Comparison of ENCODE assay signal across 33 cellular contexts in genomic region chr5:144416196-144416595, GRCh38.
"Had no signal": no experiment of that assay in that cellular context is flagged by ENCODE, and none has a peak within 500 bp of the region (broad histone marks: within the 10 kb centered on the region; RNA-seq: fewer than 3 reads in every experiment).

No MANE protein-coding gene starts in this region.

- H3K27me3 ChIP-seq: adrenal gland, ascending aorta, body of pancreas, brain microvascular endothelial cell, breast epithelium had no signal

- ATAC-seq: activated naive CD4-positive, alpha-beta T cell treated with anti-CD3 and anti-CD28 coated beads, Interleukin-2, amount 50 U/mL, for 72 hours; activated naive CD8-positive, alpha-beta T cell treated with anti-CD3 and anti-CD28 coated beads, Interleukin-2, amount 50 U/mL, for 24 hours; activated T-cell treated with anti-CD3 and anti-CD28 coated beads, Interleukin-2, amount 50 U/mL, for 4 hours; activated T-cell treated with anti-CD3 and anti-CD28 coated beads, Interleukin-2, amount 50 U/mL, for 72 hours; activated T-helper 17 cell treated with anti-CD3 and anti-CD28 coated beads, Interleukin-2, amount 50 U/mL, for 72 hours; body of pancreas had no signal

- H3K4me1 ChIP-seq: adrenal gland, ascending aorta, breast epithelium had no signal

- FAIRE-seq: astrocyte, bronchial epithelial cell had no signal

- DNase-seq: activated effector memory CD4-positive, alpha-beta T cell treated with anti-CD3 and anti-CD28 coated beads, Interleukin-2, amount 50 U/mL, for 16 hours; activated effector memory CD4-positive, alpha-beta T cell treated with Interleukin-2 at 50 U/mL for 16 hours; activated gamma-delta T cell; activated gamma-delta T cell treated with Interleukin-2 at 50 U/mL for 16 hours; activated naive CD4-positive, alpha-beta T cell; activated naive CD4-positive, alpha-beta T cell treated with anti-CD3 and anti-CD28 coated beads for 36 hours; activated naive CD4-positive, alpha-beta T cell treated with anti-CD3 and anti-CD28 coated beads, Interleukin-2, amount 10 ng/mL, durations not matched to agents 7 days and 5 days; activated naive CD4-positive, alpha-beta T cell treated with anti-CD3 and anti-CD28 coated beads, Interleukin-2, amount 50 U/mL, for 16 hours; activated naive CD4-positive, alpha-beta T cell treated with Interleukin-2 at 50 U/mL for 16 hours; activated naive CD8-positive, alpha-beta T cell treated with anti-CD3 and anti-CD28 coated beads for 36 hours; activated naive CD8-positive, alpha-beta T cell treated with anti-CD3 and anti-CD28 coated beads, Interleukin-2, amount 10 ng/mL, durations not matched to agents 7 days and 5 days; activated naive CD8-positive, alpha-beta T cell treated with anti-CD3 and anti-CD28 coated beads, Interleukin-2, amount 50 U/mL, for 24 hours; activated T-cell treated with anti-CD3 and anti-CD28 coated beads, Interleukin-2, amount 50 U/mL, for 24 hours; activated T-cell treated with anti-CD3 and anti-CD28 coated beads, Interleukin-2, amount 50 U/mL, for 4 hours; activated T-cell treated with anti-CD3 and anti-CD28 coated beads, Interleukin-2, amount 50 U/mL, for 48 hours; activated T-cell treated with anti-CD3 and anti-CD28 coated beads, Interleukin-2, amount 50 U/mL, for 72 hours; adrenal gland; amniotic stem cell; amygdala; anterior cingulate cortex; aorta; body of pancreas; brain microvascular endothelial cell; caudate nucleus; central memory CD4-positive, alpha-beta T cell; cerebellar nuclear complex had no signal

- H3K36me3 ChIP-seq: adrenal gland, ascending aorta, brain microvascular endothelial cell, breast epithelium, cardiac muscle cell had no signal

- H3K4me3 ChIP-seq: adrenal gland, ascending aorta, body of pancreas, breast epithelium, cardiac muscle cell had no signal

- H3K27ac ChIP-seq: adrenal gland, ascending aorta, body of pancreas, brain microvascular endothelial cell, breast epithelium, cardiac muscle cell had no signal

- H3K9me3 ChIP-seq: adrenal gland, ascending aorta, body of pancreas, breast epithelium had no signal
